In the genomic region with DNA sequence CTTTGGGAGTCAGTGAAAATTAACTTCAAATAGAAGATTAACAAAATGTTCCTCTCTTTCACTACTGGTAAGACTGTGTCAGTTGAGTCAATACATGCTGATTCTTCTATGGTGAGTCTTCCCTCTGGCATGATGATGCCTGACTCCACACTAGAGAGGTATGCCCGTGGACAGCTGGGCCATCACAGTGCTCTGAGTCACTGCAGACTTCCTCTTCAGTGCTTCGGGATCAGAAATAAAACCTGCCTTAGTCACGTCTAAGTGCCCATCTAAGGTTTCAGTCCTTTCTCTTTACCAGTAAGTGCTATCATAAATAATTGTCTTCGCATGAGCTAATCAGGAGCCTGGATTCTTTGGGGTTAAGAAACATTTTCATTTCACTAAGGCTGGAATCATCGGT, we compare ENCODE assay signal across 9 cellular contexts. TPM values are rescaled to one million over a fixed set of nuclear protein-coding genes. Genes with fewer than 3 reads are reported as not detected.
A peak's percentile ranks its signal among the peaks of the same experiment; 100 is the strongest.
DNase-seq lines count a peak whose midpoint lies in the region; ATAC-seq, FAIRE-seq and TF ChIP-seq lines count a peak whose summit lies in the region.
"Had no signal": no experiment of that assay in that cellular context is flagged by ENCODE, and none has a peak within 500 bp of the region (broad histone marks: within the 10 kb centered on the region; RNA-seq: fewer than 3 reads in every experiment).

No MANE protein-coding gene starts in this region.

- no peak overlapping the region for H3K27ac ChIP-seq in left lung

- no peak overlapping the region for H3K4me3 ChIP-seq in left lung

- H3K36me3 ChIP-seq in left lung: no peaks in the 10 kb centered on the region

- CTCF ChIA-PET in Calu3 (lab: Charles Lee): no interaction called here

- ATAC-seq in left lung: peak; percentile 35
- no peak for ATAC-seq in GM21717 (IDR thresholded peaks at IDR 0.05; ENCODE audit: unreplicated experiment)
- no peak for ATAC-seq in left ventricle myocardium superior
- ATAC-seq in HG03342 (IDR thresholded peaks at IDR 0.05; ENCODE audit: unreplicated experiment): no peak

- H3K4me1 Mint-ChIP-seq in Calu3 (ENCODE audit: low read depth, unreplicated experiment): no peaks in the 10 kb centered on the region

- H3K27me3 ChIP-seq in left lung: no peaks in the 10 kb centered on the region

- intact Hi-C loops in Calu3 (cut with micrococcal nuclease; ENCODE audit: unreplicated experiment) (loop anchor here (10.0 kb wide), 1 partner anchor 1666 kb away; no protein-coding TSS in a partner anchor), left lung (cut with DNase I) (no loop called here), left ventricle myocardium superior (cut with micrococcal nuclease) (no loop called here)

- no TSS peak for BruUV-seq in Calu3 (replicated peaks; lab: Mats Ljungman, UMichigan)

- no peak overlapping the region for H3K4me3 Mint-ChIP-seq in Calu3 (ENCODE audit: low read depth, unreplicated experiment)
- H3K4me3 Mint-ChIP-seq: activated CD4-positive, alpha-beta memory T cell treated with anti-CD3 and anti-CD28 coated beads for 36 hours had no signal

- H3K27ac Mint-ChIP-seq in Calu3 (ENCODE audit: unreplicated experiment): no peak overlapping the region
- H3K27ac Mint-ChIP-seq: activated CD4-positive, alpha-beta memory T cell treated with anti-CD3 and anti-CD28 coated beads for 36 hours had no signal

- DNase-seq in Calu3 (peak; percentile 24), HTR-8/SVneo (ENCODE audit: insufficient read length, low spot score) (peak; percentile 84), amniotic stem cell (lab: John Stamatoyannopoulos, UW) (peak; percentile 98), left lung (no peak), left ventricle myocardium superior (no peak)
- no peak for DNase-seq in stimulated activated CD4-positive, alpha-beta T cell treated with anti-CD3 and anti-CD28 coated beads, Interleukin-4, amount 100 ng/mL, for 4 hours
- DNase-seq: activated CD4-positive, alpha-beta memory T cell treated with anti-CD3 and anti-CD28 coated beads for 36 hours had no signal

- H3K9me3 Mint-ChIP-seq in Calu3 (ENCODE audit: low read depth, unreplicated experiment): no peaks in the 10 kb centered on the region
- H3K9me3 Mint-ChIP-seq: activated CD4-positive, alpha-beta memory T cell treated with anti-CD3 and anti-CD28 coated beads for 36 hours had no signal

- peak; percentile 99 for FAIRE-seq in HTR-8/SVneo (lab: Jason Lieb, UNC)

- no peak for TF ChIP-seq CTCF in Calu3 (IDR thresholded peaks at IDR 0.05; ENCODE audit: unreplicated experiment)
- TF ChIP-seq CTCF in left lung (IDR thresholded peaks at IDR 0.05): no peak

- no peaks in the 10 kb centered on the region for H3K27me3 Mint-ChIP-seq in Calu3 (ENCODE audit: unreplicated experiment)

- no peaks in the 10 kb centered on the region for H3K4me1 ChIP-seq in left lung

- H3K36me3 Mint-ChIP-seq in Calu3 (ENCODE audit: insufficient read depth, unreplicated experiment): no peaks in the 10 kb centered on the region
- H3K36me3 Mint-ChIP-seq: activated CD4-positive, alpha-beta memory T cell treated with anti-CD3 and anti-CD28 coated beads for 36 hours had no signal

- H3K9me3 ChIP-seq in left lung: no peaks in the 10 kb centered on the region

RNA-seq across cellular contexts. Expression of a gene that starts 1.6 kb away (rescaled TPM):
- total RNA-seq in Calu3 (2022) (not detected in 2 replicates), left lung (not detected), left ventricle myocardium superior (3.1 TPM)
- total RNA-seq: activated CD4-positive, alpha-beta memory T cell treated with anti-CD3 and anti-CD28 coated beads for 36 hours had no signal

RNA-seq across cellular contexts. Expression of a gene that starts 49.1 kb away (rescaled TPM):
- total RNA-seq in Calu3 (2022): 82.8 and 94.6 TPM in 2 replicates
- total RNA-seq in left lung: 100 to 1,000 TPM; 137 to 203 TPM
- total RNA-seq in left ventricle myocardium superior: 81.0 TPM

Comparison
In these comparisons a context has a peak if more than half of its experiments do, and no peak if none do; other contexts are left out.
1. DNase-seq: peak in Calu3 (single experiment), HTR-8/SVneo (single experiment) and amniotic stem cell (single experiment); none in left lung (0 of 2), stimulated activated CD4-positive, alpha-beta T cell treated with anti-CD3 and anti-CD28 coated beads, Interleukin-4, amount 100 ng/mL, for 4 hours (0 of 2) and left ventricle myocardium superior (single experiment).